Comparison of ENCODE assay signal across 1 cellular context in the genomic region with DNA sequence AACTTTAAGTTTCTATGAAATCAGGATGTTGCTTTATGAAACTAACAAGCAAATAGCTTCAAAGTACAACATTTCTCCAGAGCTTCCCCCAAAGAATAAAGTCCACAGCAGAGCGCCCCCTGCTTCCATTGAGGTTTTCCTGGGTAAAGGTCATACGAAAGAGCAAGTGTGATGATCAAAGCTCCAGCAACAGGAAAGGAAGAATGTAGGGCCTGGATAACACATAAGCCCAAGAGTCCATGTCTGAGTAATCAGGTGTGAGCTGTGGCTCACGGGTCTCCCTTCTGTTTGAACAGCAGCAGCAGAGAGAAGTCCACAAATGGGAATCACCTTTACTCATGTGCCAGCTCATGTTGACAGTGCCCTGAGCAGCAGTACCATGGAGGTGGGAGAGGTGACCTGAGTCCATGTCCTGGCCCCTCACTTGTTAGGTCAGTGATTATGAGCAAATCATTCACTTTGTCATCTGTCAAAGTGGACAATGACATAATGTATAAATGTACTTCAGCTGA.
TF ChIP-seq lines count a peak whose summit lies in the region.

No MANE protein-coding gene starts in this region.

TF ChIP-seq in HepG2, 621 proteins besides CTCF, POLR2A, EP300 and RAD21 (continued from another document and continues in another):
- TF ChIP-seq, protein P1, sequence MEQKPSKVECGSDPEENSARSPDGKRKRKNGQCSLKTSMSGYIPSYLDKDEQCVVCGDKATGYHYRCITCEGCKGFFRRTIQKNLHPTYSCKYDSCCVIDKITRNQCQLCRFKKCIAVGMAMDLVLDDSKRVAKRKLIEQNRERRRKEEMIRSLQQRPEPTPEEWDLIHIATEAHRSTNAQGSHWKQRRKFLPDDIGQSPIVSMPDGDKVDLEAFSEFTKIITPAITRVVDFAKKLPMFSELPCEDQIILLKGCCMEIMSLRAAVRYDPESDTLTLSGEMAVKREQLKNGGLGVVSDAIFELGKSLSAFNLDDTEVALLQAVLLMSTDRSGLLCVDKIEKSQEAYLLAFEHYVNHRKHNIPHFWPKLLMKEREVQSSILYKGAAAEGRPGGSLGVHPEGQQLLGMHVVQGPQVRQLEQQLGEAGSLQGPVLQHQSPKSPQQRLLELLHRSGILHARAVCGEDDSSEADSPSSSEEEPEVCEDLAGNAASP (CRISPR knock-in tag; IDR thresholded peaks at IDR 0.05; ENCODE audit: borderline replicate concordance), result peak; percentile 65
- TF ChIP-seq HNF4A (CRISPR knock-in tag; IDR thresholded peaks at IDR 0.05), result peak; percentile 92
- TF ChIP-seq, protein P2, sequence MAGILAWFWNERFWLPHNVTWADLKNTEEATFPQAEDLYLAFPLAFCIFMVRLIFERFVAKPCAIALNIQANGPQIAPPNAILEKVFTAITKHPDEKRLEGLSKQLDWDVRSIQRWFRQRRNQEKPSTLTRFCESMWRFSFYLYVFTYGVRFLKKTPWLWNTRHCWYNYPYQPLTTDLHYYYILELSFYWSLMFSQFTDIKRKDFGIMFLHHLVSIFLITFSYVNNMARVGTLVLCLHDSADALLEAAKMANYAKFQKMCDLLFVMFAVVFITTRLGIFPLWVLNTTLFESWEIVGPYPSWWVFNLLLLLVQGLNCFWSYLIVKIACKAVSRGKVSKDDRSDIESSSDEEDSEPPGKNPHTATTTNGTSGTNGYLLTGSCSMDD (CRISPR knock-in tag; IDR thresholded peaks at IDR 0.05), result no peak
- 0 out of 2 replicates have a peak, but pooled peaks have one; percentile 12 for TF ChIP-seq MAZ (IDR thresholded peaks at IDR 0.05; ENCODE audit: borderline replicate concordance, low read depth, low read length)
- TF ChIP-seq MAZ (CRISPR knock-in tag; IDR thresholded peaks at IDR 0.05; ENCODE audit: low read depth), result no peak
- TF ChIP-seq MIER3 (CRISPR knock-in tag; IDR thresholded peaks at IDR 0.05; ENCODE audit: borderline replicate concordance), result peak; percentile 63; the same call in 1 of the 2 replicates
- no peak for TF ChIP-seq ZNF572 (CRISPR knock-in tag; IDR thresholded peaks at IDR 0.05)
- TF ChIP-seq, protein P3, sequence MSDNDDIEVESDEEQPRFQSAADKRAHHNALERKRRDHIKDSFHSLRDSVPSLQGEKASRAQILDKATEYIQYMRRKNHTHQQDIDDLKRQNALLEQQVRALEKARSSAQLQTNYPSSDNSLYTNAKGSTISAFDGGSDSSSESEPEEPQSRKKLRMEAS (IDR thresholded peaks at IDR 0.05), result peak; percentile 64
- TF ChIP-seq, protein P4, sequence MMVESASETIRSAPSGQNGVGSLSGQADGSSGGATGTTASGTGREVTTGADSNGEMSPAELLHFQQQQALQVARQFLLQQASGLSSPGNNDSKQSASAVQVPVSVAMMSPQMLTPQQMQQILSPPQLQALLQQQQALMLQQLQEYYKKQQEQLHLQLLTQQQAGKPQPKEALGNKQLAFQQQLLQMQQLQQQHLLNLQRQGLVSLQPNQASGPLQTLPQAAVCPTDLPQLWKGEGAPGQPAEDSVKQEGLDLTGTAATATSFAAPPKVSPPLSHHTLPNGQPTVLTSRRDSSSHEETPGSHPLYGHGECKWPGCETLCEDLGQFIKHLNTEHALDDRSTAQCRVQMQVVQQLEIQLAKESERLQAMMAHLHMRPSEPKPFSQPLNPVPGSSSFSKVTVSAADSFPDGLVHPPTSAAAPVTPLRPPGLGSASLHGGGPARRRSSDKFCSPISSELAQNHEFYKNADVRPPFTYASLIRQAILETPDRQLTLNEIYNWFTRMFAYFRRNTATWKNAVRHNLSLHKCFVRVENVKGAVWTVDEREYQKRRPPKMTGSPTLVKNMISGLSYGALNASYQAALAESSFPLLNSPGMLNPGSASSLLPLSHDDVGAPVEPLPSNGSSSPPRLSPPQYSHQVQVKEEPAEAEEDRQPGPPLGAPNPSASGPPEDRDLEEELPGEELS (CRISPR knock-in tag; IDR thresholded peaks at IDR 0.05), result peak; percentile 49; the same call in 1 of the 2 replicates
- no peak for TF ChIP-seq ZNF282 (IDR thresholded peaks at IDR 0.05; ENCODE audit: partially characterized antibody)
- TF ChIP-seq ZBTB42 (CRISPR knock-in tag; IDR thresholded peaks at IDR 0.05), result no peak
- TF ChIP-seq, protein P5, sequence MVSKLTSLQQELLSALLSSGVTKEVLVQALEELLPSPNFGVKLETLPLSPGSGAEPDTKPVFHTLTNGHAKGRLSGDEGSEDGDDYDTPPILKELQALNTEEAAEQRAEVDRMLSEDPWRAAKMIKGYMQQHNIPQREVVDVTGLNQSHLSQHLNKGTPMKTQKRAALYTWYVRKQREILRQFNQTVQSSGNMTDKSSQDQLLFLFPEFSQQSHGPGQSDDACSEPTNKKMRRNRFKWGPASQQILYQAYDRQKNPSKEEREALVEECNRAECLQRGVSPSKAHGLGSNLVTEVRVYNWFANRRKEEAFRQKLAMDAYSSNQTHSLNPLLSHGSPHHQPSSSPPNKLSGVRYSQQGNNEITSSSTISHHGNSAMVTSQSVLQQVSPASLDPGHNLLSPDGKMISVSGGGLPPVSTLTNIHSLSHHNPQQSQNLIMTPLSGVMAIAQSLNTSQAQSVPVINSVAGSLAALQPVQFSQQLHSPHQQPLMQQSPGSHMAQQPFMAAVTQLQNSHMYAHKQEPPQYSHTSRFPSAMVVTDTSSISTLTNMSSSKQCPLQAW (CRISPR knock-in tag; IDR thresholded peaks at IDR 0.05), result peak; percentile 57; the same call in 1 of the 2 replicates
- TF ChIP-seq GABPA (IDR thresholded peaks at IDR 0.05; ENCODE audit: low read depth, low read length), result no peak
- TF ChIP-seq GABPA (CRISPR knock-in tag; IDR thresholded peaks at IDR 0.05; ENCODE audit: low read depth), result peak; percentile 67
- TF ChIP-seq, protein P6, sequence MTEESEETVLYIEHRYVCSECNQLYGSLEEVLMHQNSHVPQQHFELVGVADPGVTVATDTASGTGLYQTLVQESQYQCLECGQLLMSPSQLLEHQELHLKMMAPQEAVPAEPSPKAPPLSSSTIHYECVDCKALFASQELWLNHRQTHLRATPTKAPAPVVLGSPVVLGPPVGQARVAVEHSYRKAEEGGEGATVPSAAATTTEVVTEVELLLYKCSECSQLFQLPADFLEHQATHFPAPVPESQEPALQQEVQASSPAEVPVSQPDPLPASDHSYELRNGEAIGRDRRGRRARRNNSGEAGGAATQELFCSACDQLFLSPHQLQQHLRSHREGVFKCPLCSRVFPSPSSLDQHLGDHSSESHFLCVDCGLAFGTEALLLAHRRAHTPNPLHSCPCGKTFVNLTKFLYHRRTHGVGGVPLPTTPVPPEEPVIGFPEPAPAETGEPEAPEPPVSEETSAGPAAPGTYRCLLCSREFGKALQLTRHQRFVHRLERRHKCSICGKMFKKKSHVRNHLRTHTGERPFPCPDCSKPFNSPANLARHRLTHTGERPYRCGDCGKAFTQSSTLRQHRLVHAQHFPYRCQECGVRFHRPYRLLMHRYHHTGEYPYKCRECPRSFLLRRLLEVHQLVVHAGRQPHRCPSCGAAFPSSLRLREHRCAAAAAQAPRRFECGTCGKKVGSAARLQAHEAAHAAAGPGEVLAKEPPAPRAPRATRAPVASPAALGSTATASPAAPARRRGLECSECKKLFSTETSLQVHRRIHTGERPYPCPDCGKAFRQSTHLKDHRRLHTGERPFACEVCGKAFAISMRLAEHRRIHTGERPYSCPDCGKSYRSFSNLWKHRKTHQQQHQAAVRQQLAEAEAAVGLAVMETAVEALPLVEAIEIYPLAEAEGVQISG (CRISPR knock-in tag; IDR thresholded peaks at IDR 0.05), result peak; percentile 27; the same call in 1 of the 2 replicates
- TF ChIP-seq CBX1 (IDR thresholded peaks at IDR 0.05; ENCODE audit: low read depth), result no peak
- peak; percentile 77 for TF ChIP-seq SKI (IDR thresholded peaks at IDR 0.05; ENCODE audit: partially characterized antibody)
- no peak for TF ChIP-seq GATA4 (IDR thresholded peaks at IDR 0.05; ENCODE audit: borderline replicate concordance, low read depth)
- TF ChIP-seq, protein P7, sequence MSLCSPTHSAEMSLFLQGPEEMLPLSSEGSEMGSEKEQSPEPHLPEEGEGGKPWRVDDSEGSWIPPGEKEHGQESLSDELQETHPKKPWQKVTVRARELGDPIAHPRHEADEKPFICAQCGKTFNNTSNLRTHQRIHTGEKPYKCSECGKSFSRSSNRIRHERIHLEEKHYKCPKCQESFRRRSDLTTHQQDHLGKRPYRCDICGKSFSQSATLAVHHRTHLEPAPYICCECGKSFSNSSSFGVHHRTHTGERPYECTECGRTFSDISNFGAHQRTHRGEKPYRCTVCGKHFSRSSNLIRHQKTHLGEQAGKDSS (CRISPR knock-in tag; IDR thresholded peaks at IDR 0.05; ENCODE audit: borderline replicate concordance, low read depth), result peak; percentile 27; the same call in 1 of the 2 replicates
- TF ChIP-seq ZNF570 (CRISPR knock-in tag; IDR thresholded peaks at IDR 0.05; ENCODE audit: borderline replicate concordance), result no peak
- TF ChIP-seq ZFAT (CRISPR knock-in tag; conservative IDR thresholded peaks at IDR 0.05), result no peak
- no peak for TF ChIP-seq PHF5A (CRISPR knock-in tag; IDR thresholded peaks at IDR 0.05; ENCODE audit: low read depth, unreplicated experiment)
- no peak for TF ChIP-seq ZMAT3 (CRISPR knock-in tag; conservative IDR thresholded peaks at IDR 0.05)
- 0 out of 2 replicates have a peak, but pooled peaks have one; percentile 49 for TF ChIP-seq ZNF317 (CRISPR knock-in tag; IDR thresholded peaks at IDR 0.05)
- TF ChIP-seq CEBPB (IDR thresholded peaks at IDR 0.05; ENCODE audit: borderline replicate concordance, low read depth, low read length), result no peak
- TF ChIP-seq ZBTB7B (CRISPR knock-in tag; IDR thresholded peaks at IDR 0.05), result 0 out of 2 replicates have a peak, but pooled peaks have one; percentile 27
- TF ChIP-seq, protein P8, sequence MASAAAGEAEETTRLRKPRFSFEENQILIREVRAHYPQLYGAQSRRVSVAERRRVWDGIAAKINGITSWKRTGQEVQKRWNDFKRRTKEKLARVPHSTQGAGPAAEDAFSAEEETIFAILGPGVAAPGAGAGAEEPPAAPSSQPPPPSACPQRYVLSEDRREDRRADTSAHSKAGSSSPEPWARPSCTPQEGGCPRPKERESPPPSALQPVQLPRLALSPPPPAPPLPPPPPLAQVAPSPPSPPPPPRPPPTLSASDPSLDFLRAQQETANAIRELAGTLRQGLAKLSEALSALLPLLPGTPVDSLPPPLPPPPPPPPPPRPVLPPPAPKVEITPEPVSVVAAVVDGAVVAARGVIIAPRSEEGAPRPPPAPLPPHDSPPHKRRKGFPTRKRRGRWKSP (CRISPR knock-in tag; IDR thresholded peaks at IDR 0.05), result no peak
- TF ChIP-seq, protein P9, sequence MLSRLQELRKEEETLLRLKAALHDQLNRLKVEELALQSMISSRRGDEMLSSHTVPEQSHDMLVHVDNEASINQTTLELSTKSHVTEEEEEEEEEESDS (CRISPR knock-in tag; IDR thresholded peaks at IDR 0.05; ENCODE audit: borderline replicate concordance), result 0 out of 2 replicates have a peak, but pooled peaks have one; percentile 39
- TF ChIP-seq SPEN (CRISPR knock-in tag; IDR thresholded peaks at IDR 0.05; ENCODE audit: low read depth), result peak; percentile 55
- no peak for TF ChIP-seq NFKBIZ (CRISPR knock-in tag; IDR thresholded peaks at IDR 0.05)
- TF ChIP-seq, protein P10, sequence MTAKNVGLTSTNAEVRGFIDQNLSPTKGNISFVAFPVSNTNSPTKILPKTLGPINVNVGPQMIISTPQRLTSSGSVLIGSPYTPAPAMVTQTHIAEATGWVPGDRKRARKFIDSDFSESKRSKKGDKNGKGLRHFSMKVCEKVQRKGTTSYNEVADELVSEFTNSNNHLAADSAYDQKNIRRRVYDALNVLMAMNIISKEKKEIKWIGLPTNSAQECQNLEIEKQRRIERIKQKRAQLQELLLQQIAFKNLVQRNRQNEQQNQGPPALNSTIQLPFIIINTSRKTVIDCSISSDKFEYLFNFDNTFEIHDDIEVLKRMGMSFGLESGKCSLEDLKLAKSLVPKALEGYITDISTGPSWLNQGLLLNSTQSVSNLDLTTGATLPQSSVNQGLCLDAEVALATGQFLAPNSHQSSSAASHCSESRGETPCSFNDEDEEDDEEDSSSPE (CRISPR knock-in tag; IDR thresholded peaks at IDR 0.05), result no peak
- TF ChIP-seq ISX (CRISPR knock-in tag; conservative IDR thresholded peaks at IDR 0.05), result no peak
- TF ChIP-seq HOXA3 (CRISPR knock-in tag; IDR thresholded peaks at IDR 0.05), result peak; percentile 72; the same call in 1 of the 2 replicates
- peak; percentile 58; the same call in 1 of the 2 replicates for TF ChIP-seq ZNF331 (CRISPR knock-in tag; IDR thresholded peaks at IDR 0.05)
- TF ChIP-seq ZNF615 (CRISPR knock-in tag; IDR thresholded peaks at IDR 0.05; ENCODE audit: borderline replicate concordance), result no peak
- TF ChIP-seq GZF1 (CRISPR knock-in tag; IDR thresholded peaks at IDR 0.05), result no peak
- TF ChIP-seq RFXAP (CRISPR knock-in tag; IDR thresholded peaks at IDR 0.05; ENCODE audit: borderline replicate concordance), result no peak
- no peak for TF ChIP-seq HNRNPLL (IDR thresholded peaks at IDR 0.05; ENCODE audit: low read depth, low read length, poor library complexity, severe bottlenecking)
- peak; percentile 40 for TF ChIP-seq ZEB1 (IDR thresholded peaks at IDR 0.05; ENCODE audit: insufficient replicate concordance, low read depth)
- no peak for TF ChIP-seq ZNF253 (CRISPR knock-in tag; IDR thresholded peaks at IDR 0.05; ENCODE audit: borderline replicate concordance)
- TF ChIP-seq NCOA5 (CRISPR knock-in tag; IDR thresholded peaks at IDR 0.05), result no peak
- TF ChIP-seq, protein P11, sequence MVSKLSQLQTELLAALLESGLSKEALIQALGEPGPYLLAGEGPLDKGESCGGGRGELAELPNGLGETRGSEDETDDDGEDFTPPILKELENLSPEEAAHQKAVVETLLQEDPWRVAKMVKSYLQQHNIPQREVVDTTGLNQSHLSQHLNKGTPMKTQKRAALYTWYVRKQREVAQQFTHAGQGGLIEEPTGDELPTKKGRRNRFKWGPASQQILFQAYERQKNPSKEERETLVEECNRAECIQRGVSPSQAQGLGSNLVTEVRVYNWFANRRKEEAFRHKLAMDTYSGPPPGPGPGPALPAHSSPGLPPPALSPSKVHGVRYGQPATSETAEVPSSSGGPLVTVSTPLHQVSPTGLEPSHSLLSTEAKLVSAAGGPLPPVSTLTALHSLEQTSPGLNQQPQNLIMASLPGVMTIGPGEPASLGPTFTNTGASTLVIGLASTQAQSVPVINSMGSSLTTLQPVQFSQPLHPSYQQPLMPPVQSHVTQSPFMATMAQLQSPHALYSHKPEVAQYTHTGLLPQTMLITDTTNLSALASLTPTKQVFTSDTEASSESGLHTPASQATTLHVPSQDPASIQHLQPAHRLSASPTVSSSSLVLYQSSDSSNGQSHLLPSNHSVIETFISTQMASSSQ (IDR thresholded peaks at IDR 0.05; ENCODE audit: low read depth), result peak; percentile 25; the same call in 1 of the 2 replicates
- TF ChIP-seq, protein P11 (CRISPR knock-in tag; IDR thresholded peaks at IDR 0.05; ENCODE audit: borderline replicate concordance), result no peak
- no peak for TF ChIP-seq NCOA1 (CRISPR knock-in tag; IDR thresholded peaks at IDR 0.05)
- TF ChIP-seq XBP1 (CRISPR knock-in tag; IDR thresholded peaks at IDR 0.05), result no peak
- TF ChIP-seq HES4 (CRISPR knock-in tag; IDR thresholded peaks at IDR 0.05; ENCODE audit: borderline replicate concordance), result no peak
- TF ChIP-seq CHD4 (IDR thresholded peaks at IDR 0.05; ENCODE audit: borderline replicate concordance, low read length), result no peak
